In the genomic region with DNA sequence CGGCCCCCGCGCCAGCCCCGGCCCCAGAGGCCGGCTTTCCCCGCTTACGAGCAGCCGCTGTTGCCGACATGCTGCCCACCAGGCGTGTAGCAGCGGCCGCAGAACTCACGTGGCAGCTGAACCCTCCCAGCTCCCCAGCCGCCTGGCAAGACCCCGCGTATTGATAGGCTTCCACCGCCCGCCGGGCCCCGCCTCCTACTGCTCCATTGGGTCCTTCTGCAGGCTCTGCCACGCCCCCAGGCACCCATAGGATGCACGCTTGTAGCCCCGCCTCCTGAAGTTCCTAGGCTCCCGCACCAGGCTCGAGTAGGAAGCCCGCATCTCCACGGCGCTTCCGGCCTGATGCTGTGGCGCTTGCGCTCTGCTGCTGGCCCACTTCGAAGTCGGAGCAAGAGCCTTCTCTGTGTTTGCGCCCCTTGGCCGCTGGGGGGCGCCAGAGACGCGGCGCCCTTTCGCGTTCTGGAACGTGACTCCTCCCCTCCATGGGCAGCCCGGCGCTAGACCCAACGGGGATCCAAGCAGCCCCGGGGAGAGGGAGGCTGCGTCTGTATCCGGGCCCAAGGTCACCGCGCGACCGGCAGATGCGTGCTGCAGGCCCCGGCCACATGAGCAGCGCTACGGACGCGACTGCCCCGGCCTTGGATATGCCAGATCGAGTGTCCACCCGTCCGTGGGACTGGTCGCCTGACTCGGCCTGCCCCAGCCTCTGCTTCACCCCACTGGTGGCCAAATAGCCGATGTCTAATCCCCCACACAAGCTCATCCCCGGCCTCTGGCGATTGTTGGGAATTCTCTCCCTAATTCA, we compare ENCODE assay signal across 1 cellular context.
TF ChIP-seq lines count a peak whose summit lies in the region.

A gene (plus strand): TSS at position 566 of the 805 bp plus-strand sequence. CDS start 993 bp downstream, outside the sequence.
A gene with protein sequence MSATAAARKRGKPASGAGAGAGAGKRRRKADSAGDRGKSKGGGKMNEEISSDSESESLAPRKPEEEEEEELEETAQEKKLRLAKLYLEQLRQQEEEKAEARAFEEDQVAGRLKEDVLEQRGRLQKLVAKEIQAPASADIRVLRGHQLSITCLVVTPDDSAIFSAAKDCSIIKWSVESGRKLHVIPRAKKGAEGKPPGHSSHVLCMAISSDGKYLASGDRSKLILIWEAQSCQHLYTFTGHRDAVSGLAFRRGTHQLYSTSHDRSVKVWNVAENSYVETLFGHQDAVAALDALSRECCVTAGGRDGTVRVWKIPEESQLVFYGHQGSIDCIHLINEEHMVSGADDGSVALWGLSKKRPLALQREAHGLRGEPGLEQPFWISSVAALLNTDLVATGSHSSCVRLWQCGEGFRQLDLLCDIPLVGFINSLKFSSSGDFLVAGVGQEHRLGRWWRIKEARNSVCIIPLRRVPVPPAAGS (minus strand): TSS at position 107 of the 805 bp plus-strand sequence. CDS start 37 bp downstream, at position 70.

TF ChIP-seq in HepG2, 621 proteins besides CTCF, POLR2A, EP300 and RAD21 (continued from another document and continues in another):
- TF ChIP-seq, protein P1, sequence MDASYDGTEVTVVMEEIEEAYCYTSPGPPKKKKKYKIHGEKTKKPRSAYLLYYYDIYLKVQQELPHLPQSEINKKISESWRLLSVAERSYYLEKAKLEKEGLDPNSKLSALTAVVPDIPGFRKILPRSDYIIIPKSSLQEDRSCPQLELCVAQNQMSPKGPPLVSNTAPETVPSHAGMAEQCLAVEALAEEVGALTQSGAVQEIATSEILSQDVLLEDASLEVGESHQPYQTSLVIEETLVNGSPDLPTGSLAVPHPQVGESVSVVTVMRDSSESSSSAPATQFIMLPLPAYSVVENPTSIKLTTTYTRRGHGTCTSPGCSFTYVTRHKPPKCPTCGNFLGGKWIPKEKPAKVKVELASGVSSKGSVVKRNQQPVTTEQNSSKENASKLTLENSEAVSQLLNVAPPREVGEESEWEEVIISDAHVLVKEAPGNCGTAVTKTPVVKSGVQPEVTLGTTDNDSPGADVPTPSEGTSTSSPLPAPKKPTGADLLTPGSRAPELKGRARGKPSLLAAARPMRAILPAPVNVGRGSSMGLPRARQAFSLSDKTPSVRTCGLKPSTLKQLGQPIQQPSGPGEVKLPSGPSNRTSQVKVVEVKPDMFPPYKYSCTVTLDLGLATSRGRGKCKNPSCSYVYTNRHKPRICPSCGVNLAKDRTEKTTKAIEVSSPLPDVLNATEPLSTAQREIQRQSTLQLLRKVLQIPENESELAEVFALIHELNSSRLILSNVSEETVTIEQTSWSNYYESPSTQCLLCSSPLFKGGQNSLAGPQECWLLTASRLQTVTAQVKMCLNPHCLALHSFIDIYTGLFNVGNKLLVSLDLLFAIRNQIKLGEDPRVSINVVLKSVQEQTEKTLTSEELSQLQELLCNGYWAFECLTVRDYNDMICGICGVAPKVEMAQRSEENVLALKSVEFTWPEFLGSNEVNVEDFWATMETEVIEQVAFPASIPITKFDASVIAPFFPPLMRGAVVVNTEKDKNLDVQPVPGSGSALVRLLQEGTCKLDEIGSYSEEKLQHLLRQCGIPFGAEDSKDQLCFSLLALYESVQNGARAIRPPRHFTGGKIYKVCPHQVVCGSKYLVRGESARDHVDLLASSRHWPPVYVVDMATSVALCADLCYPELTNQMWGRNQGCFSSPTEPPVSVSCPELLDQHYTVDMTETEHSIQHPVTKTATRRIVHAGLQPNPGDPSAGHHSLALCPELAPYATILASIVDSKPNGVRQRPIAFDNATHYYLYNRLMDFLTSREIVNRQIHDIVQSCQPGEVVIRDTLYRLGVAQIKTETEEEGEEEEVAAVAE (CRISPR knock-in tag; IDR thresholded peaks at IDR 0.05; ENCODE audit: borderline replicate concordance) = peak; percentile 99
- no peak for TF ChIP-seq FOSL1 (CRISPR knock-in tag; IDR thresholded peaks at IDR 0.05; ENCODE audit: borderline replicate concordance)
- TF ChIP-seq NR3C1 (CRISPR knock-in tag; IDR thresholded peaks at IDR 0.05) = no peak
- TF ChIP-seq KLF12 (CRISPR knock-in tag; IDR thresholded peaks at IDR 0.05; ENCODE audit: borderline replicate concordance) = peak; percentile 39; the same call in 1 of the 2 replicates
- no peak for TF ChIP-seq NCOR1 (IDR thresholded peaks at IDR 0.05; ENCODE audit: borderline replicate concordance, low read length)
- TF ChIP-seq PAWR (CRISPR knock-in tag; IDR thresholded peaks at IDR 0.05; ENCODE audit: borderline replicate concordance) = no peak; the same call in 1 of the 2 replicates
- TF ChIP-seq, protein P2, sequence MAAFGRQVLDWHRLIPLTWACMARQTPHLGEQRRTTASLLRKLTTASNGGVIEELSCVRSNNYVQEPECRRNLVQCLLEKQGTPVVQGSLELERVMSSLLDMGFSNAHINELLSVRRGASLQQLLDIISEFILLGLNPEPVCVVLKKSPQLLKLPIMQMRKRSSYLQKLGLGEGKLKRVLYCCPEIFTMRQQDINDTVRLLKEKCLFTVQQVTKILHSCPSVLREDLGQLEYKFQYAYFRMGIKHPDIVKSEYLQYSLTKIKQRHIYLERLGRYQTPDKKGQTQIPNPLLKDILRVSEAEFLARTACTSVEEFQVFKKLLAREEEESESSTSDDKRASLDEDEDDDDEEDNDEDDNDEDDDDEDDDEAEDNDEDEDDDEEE (CRISPR knock-in tag; IDR thresholded peaks at IDR 0.05) = peak; percentile 89
- TF ChIP-seq SALL1 (CRISPR knock-in tag; IDR thresholded peaks at IDR 0.05) = peak; percentile 76
- TF ChIP-seq SRSF9 (IDR thresholded peaks at IDR 0.05; ENCODE audit: borderline replicate concordance, insufficient read depth, low read depth, low read length, poor library complexity, severe bottlenecking) = no peak
- no peak for TF ChIP-seq ZNF354B (CRISPR knock-in tag; IDR thresholded peaks at IDR 0.05)
- TF ChIP-seq HIVEP1 (CRISPR knock-in tag; IDR thresholded peaks at IDR 0.05) = peak; percentile 87
- TF ChIP-seq ZNF124 (CRISPR knock-in tag; IDR thresholded peaks at IDR 0.05) = no peak
- TF ChIP-seq EEA1 (CRISPR knock-in tag; IDR thresholded peaks at IDR 0.05; ENCODE audit: borderline replicate concordance) = no peak
- TF ChIP-seq SPEN (CRISPR knock-in tag; IDR thresholded peaks at IDR 0.05; ENCODE audit: low read depth) = peak; percentile 30; the same call in 1 of the 2 replicates
- peak; percentile 77 for TF ChIP-seq ZSCAN9 (CRISPR knock-in tag; IDR thresholded peaks at IDR 0.05; ENCODE audit: borderline replicate concordance)
- TF ChIP-seq SAFB2 (CRISPR knock-in tag; IDR thresholded peaks at IDR 0.05; ENCODE audit: borderline replicate concordance, low read depth) = peak; percentile 87; the same call in 1 of the 2 replicates
- TF ChIP-seq, protein P3, sequence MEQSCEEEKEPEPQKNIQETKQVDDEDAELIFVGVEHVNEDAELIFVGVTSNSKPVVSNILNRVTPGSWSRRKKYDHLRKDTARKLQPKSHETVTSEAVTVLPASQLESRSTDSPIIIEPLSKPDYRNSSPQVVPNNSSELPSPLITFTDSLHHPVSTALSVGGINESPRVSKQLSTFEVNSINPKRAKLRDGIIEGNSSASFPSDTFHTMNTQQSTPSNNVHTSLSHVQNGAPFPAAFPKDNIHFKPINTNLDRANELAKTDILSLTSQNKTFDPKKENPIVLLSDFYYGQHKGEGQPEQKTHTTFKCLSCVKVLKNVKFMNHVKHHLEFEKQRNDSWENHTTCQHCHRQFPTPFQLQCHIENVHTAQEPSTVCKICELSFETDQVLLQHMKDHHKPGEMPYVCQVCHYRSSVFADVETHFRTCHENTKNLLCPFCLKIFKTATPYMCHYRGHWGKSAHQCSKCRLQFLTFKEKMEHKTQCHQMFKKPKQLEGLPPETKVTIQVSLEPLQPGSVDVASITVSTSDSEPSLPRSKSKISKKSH (CRISPR knock-in tag; IDR thresholded peaks at IDR 0.05; ENCODE audit: borderline replicate concordance) = no peak; the same call in 1 of the 2 replicates
- TF ChIP-seq ELF1 (CRISPR knock-in tag; IDR thresholded peaks at IDR 0.05) = peak; percentile 97
- no peak; the same call in none of the 2 replicates for TF ChIP-seq MIXL1 (CRISPR knock-in tag; IDR thresholded peaks at IDR 0.05)
- TF ChIP-seq HNF4A (CRISPR knock-in tag; IDR thresholded peaks at IDR 0.05) = peak; percentile 43; the same call in 1 of the 2 replicates
- no peak for TF ChIP-seq TEAD2 (CRISPR knock-in tag; IDR thresholded peaks at IDR 0.05)
- TF ChIP-seq, protein P4, sequence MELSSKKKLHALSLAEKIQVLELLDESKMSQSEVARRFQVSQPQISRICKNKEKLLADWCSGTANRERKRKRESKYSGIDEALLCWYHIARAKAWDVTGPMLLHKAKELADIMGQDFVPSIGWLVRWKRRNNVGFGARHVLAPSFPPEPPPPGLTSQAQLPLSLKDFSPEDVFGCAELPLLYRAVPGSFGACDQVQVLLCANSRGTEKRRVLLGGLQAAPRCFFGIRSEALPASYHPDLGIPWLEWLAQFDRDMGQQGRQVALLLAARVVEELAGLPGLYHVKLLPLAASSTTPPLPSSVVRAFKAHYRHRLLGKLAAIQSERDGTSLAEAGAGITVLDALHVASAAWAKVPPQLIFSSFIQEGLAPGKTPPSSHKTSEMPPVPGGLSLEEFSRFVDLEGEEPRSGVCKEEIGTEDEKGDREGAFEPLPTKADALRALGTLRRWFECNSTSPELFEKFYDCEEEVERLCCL (CRISPR knock-in tag; IDR thresholded peaks at IDR 0.05; ENCODE audit: borderline replicate concordance) = no peak; the same call in 1 of the 2 replicates
- TF ChIP-seq, protein P5, sequence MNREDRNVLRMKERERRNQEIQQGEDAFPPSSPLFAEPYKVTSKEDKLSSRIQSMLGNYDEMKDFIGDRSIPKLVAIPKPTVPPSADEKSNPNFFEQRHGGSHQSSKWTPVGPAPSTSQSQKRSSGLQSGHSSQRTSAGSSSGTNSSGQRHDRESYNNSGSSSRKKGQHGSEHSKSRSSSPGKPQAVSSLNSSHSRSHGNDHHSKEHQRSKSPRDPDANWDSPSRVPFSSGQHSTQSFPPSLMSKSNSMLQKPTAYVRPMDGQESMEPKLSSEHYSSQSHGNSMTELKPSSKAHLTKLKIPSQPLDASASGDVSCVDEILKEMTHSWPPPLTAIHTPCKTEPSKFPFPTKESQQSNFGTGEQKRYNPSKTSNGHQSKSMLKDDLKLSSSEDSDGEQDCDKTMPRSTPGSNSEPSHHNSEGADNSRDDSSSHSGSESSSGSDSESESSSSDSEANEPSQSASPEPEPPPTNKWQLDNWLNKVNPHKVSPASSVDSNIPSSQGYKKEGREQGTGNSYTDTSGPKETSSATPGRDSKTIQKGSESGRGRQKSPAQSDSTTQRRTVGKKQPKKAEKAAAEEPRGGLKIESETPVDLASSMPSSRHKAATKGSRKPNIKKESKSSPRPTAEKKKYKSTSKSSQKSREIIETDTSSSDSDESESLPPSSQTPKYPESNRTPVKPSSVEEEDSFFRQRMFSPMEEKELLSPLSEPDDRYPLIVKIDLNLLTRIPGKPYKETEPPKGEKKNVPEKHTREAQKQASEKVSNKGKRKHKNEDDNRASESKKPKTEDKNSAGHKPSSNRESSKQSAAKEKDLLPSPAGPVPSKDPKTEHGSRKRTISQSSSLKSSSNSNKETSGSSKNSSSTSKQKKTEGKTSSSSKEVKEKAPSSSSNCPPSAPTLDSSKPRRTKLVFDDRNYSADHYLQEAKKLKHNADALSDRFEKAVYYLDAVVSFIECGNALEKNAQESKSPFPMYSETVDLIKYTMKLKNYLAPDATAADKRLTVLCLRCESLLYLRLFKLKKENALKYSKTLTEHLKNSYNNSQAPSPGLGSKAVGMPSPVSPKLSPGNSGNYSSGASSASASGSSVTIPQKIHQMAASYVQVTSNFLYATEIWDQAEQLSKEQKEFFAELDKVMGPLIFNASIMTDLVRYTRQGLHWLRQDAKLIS (CRISPR knock-in tag; IDR thresholded peaks at IDR 0.05) = no peak; the same call in 1 of the 2 replicates
- TF ChIP-seq RELA (CRISPR knock-in tag; IDR thresholded peaks at IDR 0.05) = peak; percentile 39; the same call in 1 of the 2 replicates
- TF ChIP-seq ZNF274 (CRISPR knock-in tag; IDR thresholded peaks at IDR 0.05) = peak; percentile 78; the same call in 1 of the 2 replicates
- no peak for TF ChIP-seq FOXP1 (IDR thresholded peaks at IDR 0.05)
- TF ChIP-seq FOXP1 (CRISPR knock-in tag; IDR thresholded peaks at IDR 0.05) = no peak
- peak; percentile 86 for TF ChIP-seq ZZZ3 (CRISPR knock-in tag; IDR thresholded peaks at IDR 0.05; ENCODE audit: borderline replicate concordance)
- TF ChIP-seq, protein P6, sequence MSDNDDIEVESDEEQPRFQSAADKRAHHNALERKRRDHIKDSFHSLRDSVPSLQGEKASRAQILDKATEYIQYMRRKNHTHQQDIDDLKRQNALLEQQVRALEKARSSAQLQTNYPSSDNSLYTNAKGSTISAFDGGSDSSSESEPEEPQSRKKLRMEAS (IDR thresholded peaks at IDR 0.05) = peak; percentile 92
- TF ChIP-seq ZNF83 (CRISPR knock-in tag; IDR thresholded peaks at IDR 0.05; ENCODE audit: borderline replicate concordance) = no peak
- TF ChIP-seq SOX5 (CRISPR knock-in tag; IDR thresholded peaks at IDR 0.05; ENCODE audit: borderline replicate concordance) = peak; percentile 52
- TF ChIP-seq HOXD1 (CRISPR knock-in tag; IDR thresholded peaks at IDR 0.05) = peak; percentile 58; the same call in 1 of the 2 replicates
- TF ChIP-seq ZNF501 (CRISPR knock-in tag; IDR thresholded peaks at IDR 0.05) = peak; percentile 87
- no peak for TF ChIP-seq SRSF4 (IDR thresholded peaks at IDR 0.05; ENCODE audit: low read depth, low read length, poor library complexity, severe bottlenecking)
- TF ChIP-seq GATAD1 (CRISPR knock-in tag; IDR thresholded peaks at IDR 0.05) = peak; percentile 95
- TF ChIP-seq RBM22 (optimal IDR thresholded peaks at IDR 0.05; ENCODE audit: low read length) = no peak
- TF ChIP-seq TRIM24 (CRISPR knock-in tag; IDR thresholded peaks at IDR 0.05) = no peak
- no peak for TF ChIP-seq EZH2 (conservative IDR thresholded peaks at IDR 0.05; ENCODE audit: low read depth, low read length)
- TF ChIP-seq, protein P7, sequence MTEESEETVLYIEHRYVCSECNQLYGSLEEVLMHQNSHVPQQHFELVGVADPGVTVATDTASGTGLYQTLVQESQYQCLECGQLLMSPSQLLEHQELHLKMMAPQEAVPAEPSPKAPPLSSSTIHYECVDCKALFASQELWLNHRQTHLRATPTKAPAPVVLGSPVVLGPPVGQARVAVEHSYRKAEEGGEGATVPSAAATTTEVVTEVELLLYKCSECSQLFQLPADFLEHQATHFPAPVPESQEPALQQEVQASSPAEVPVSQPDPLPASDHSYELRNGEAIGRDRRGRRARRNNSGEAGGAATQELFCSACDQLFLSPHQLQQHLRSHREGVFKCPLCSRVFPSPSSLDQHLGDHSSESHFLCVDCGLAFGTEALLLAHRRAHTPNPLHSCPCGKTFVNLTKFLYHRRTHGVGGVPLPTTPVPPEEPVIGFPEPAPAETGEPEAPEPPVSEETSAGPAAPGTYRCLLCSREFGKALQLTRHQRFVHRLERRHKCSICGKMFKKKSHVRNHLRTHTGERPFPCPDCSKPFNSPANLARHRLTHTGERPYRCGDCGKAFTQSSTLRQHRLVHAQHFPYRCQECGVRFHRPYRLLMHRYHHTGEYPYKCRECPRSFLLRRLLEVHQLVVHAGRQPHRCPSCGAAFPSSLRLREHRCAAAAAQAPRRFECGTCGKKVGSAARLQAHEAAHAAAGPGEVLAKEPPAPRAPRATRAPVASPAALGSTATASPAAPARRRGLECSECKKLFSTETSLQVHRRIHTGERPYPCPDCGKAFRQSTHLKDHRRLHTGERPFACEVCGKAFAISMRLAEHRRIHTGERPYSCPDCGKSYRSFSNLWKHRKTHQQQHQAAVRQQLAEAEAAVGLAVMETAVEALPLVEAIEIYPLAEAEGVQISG (CRISPR knock-in tag; IDR thresholded peaks at IDR 0.05) = peak; percentile 81
- no peak for TF ChIP-seq NFE2L2 (IDR thresholded peaks at IDR 0.05; ENCODE audit: low read length)
- 0 out of 2 replicates have a peak, but pooled peaks have one; percentile 41 for TF ChIP-seq GATA4 (IDR thresholded peaks at IDR 0.05; ENCODE audit: borderline replicate concordance, low read depth)
- TF ChIP-seq ZNF121 (CRISPR knock-in tag; IDR thresholded peaks at IDR 0.05) = peak; percentile 48; the same call in 1 of the 2 replicates
- no peak for TF ChIP-seq NPAS2 (CRISPR knock-in tag; IDR thresholded peaks at IDR 0.05; ENCODE audit: borderline replicate concordance)
